Comparison of ENCODE assay signal across 10 cellular contexts in genomic region chr6:85680388-85680787, GRCh38. TPM values are rescaled to one million over a fixed set of nuclear protein-coding genes. Genes with fewer than 3 reads are reported as not detected.
DNase-seq lines count a peak whose midpoint lies in the region; ATAC-seq and TF ChIP-seq lines count a peak whose summit lies in the region.
"Had no signal": no experiment of that assay in that cellular context is flagged by ENCODE, and none has a peak within 500 bp of the region (broad histone marks: within the 10 kb centered on the region; RNA-seq: fewer than 3 reads in every experiment).

No MANE protein-coding gene starts in this region.

- no peak for TF ChIP-seq POLR2A in erythroblast (IDR thresholded peaks at IDR 0.05; ENCODE audit: low read length)

- CTCF ChIA-PET in AG04449 (lab: Yijun Ruan, JAX): no interaction called here

- peak overlapping the region; percentile 88 for H3K4me2 ChIP-seq in GM23338

- peaks cover 27% of the 10 kb centered on the region for H4K20me1 ChIP-seq in GM23338 (replicated peaks; ENCODE audit: insufficient read depth)

- peaks cover 20% of the 10 kb centered on the region for H3K4me1 ChIP-seq in GM23338 (ENCODE audit: insufficient read depth)

- H3K4me3 Mint-ChIP-seq in GM23338: peak overlapping the region; percentile 100

- H3K27ac ChIP-seq in GM23338 (ENCODE audit: low read depth): no peak overlapping the region
- no peak overlapping the region for H3K27ac ChIP-seq in substantia nigra (ENCODE audit: low read depth, low read length, poor library complexity, severe bottlenecking)
- H3K27ac ChIP-seq: coronary artery, right atrium auricular region had no signal

- H3K36me3 ChIP-seq in GM23338 (ENCODE audit: insufficient read depth): peaks cover 33% of the 10 kb centered on the region
- H3K36me3 ChIP-seq: right atrium auricular region had no signal

- peaks cover 16% of the 10 kb centered on the region; the same call in 2 of the 3 replicates for H3K9me3 Mint-ChIP-seq in GM23338

- no peak overlapping the region for H3K27ac Mint-ChIP-seq in GM23338

- no peak overlapping the region for H2AFZ ChIP-seq in GM23338

- H3F3A ChIP-seq in GM23338 (replicated peaks; ENCODE audit: low read depth): peaks cover 32% of the 10 kb centered on the region

- TF ChIP-seq CTCF in AG04449 (IDR thresholded peaks at IDR 0.05; ENCODE audit: insufficient read depth, low read length, missing control alignments) (no peak), GM23338 (conservative IDR thresholded peaks at IDR 0.05; ENCODE audit: low read depth in 2 of 2) (no peak)

- H3K9me2 ChIP-seq in GM23338 (ENCODE audit: insufficient read depth): no peaks in the 10 kb centered on the region

- no peak for DNase-seq in AG04449 (ENCODE audit: low read depth, low spot score)
- DNase-seq in GM23338 (ENCODE audit: low spot score): no peak
- peak; percentile 34 to 43 for DNase-seq in erythroblast (lab: John Stamatoyannopoulos, UW)
- no peak for DNase-seq in foreskin melanocyte
- DNase-seq in substantia nigra (lab: John Stamatoyannopoulos, UW): no peak

- H3K27me3 ChIP-seq in GM23338 (ENCODE audit: insufficient read depth): no peaks in the 10 kb centered on the region
- H3K27me3 ChIP-seq: right atrium auricular region had no signal

- H3K4me3 ChIP-seq in AG04449 (ENCODE audit: low read depth, low read length) (peak overlapping the region; percentile 71), GM23338 (peak overlapping the region; percentile 86)
- H3K4me3 ChIP-seq: coronary artery, right atrium auricular region had no signal

- POLR2A ChIA-PET in AG04449 (lab: Yijun Ruan, JAX): no interaction called here

- peaks cover 43% of the 10 kb centered on the region for H3K36me3 Mint-ChIP-seq in GM23338 (ENCODE audit: low read depth)

- ATAC-seq in GM23338: no peak
- ATAC-seq in HG03565 (IDR thresholded peaks at IDR 0.05; ENCODE audit: unreplicated experiment): no peak
- ATAC-seq in HG03354 (IDR thresholded peaks at IDR 0.05; ENCODE audit: poor library complexity, severe bottlenecking, unreplicated experiment): no peak

- peaks cover 19% of the 10 kb centered on the region for H3K27me3 Mint-ChIP-seq in GM23338 (ENCODE audit: insufficient read depth, low read depth, poor library complexity)

- peaks cover 17% of the 10 kb centered on the region for H3K4me1 Mint-ChIP-seq in GM23338

- H3K79me2 ChIP-seq in GM23338 (replicated peaks; ENCODE audit: insufficient read depth): peaks cover 55% of the 10 kb centered on the region

TF ChIP-seq in GM23338, 12 proteins besides CTCF, POLR2A, EP300 and RAD21:
- TF ChIP-seq POLR2AphosphoS5 (IDR thresholded peaks at IDR 0.05; ENCODE audit: low read depth): no peak
- TF ChIP-seq ZNF331 (CRISPR knock-in tag; IDR thresholded peaks at IDR 0.05; ENCODE audit: low read depth): no peak
- no peak for TF ChIP-seq JUNB (IDR thresholded peaks at IDR 0.05; ENCODE audit: unreplicated experiment)
- no peak for TF ChIP-seq NANOG (IDR thresholded peaks at IDR 0.05; ENCODE audit: borderline replicate concordance)
- TF ChIP-seq ETS1 (IDR thresholded peaks at IDR 0.05): no peak
- no peak for TF ChIP-seq EZH2 (IDR thresholded peaks at IDR 0.05; ENCODE audit: low read depth, unreplicated experiment)
- no peak for TF ChIP-seq EZH2phosphoT487 (IDR thresholded peaks at IDR 0.05; ENCODE audit: unreplicated experiment)
- TF ChIP-seq CREB1 (CRISPR knock-in tag; IDR thresholded peaks at IDR 0.05; ENCODE audit: low read depth): no peak
- TF ChIP-seq ZNF114 (CRISPR knock-in tag; IDR thresholded peaks at IDR 0.05): no peak
- TF ChIP-seq REST (IDR thresholded peaks at IDR 0.05; ENCODE audit: unreplicated experiment): no peak
- TF ChIP-seq STAT1 (IDR thresholded peaks at IDR 0.05; ENCODE audit: unreplicated experiment): no peak

TF ChIP-seq in PFSK-1, 5 proteins besides CTCF, POLR2A, EP300 and RAD21:
- TF ChIP-seq POLR2AphosphoS5 (IDR thresholded peaks at IDR 0.05; ENCODE audit: low read depth, low read length): peak; percentile 35; the same call in 1 of the 2 replicates
- no peak for TF ChIP-seq TAF1 (IDR thresholded peaks at IDR 0.05; ENCODE audit: borderline replicate concordance, insufficient read depth, low read length)
- TF ChIP-seq SIN3A (IDR thresholded peaks at IDR 0.05; ENCODE audit: borderline replicate concordance, insufficient read depth, low read length): no peak
- TF ChIP-seq REST (IDR thresholded peaks at IDR 0.05; ENCODE audit: insufficient read depth in 1 of 2, low read depth in 2 of 2, low read length in 2 of 2): no peak

RNA-seq across cellular contexts. Expression of gene SYNCRIP, which starts 37.7 kb away (rescaled TPM):
- 163 and 169 TPM in 2 replicates for total RNA-seq in GM23338 (2014; rRNA removed; shearing (Covaris generic))
- 149 and 164 TPM in 2 replicates for polyA plus RNA-seq in GM23338 (2016; fragmentation: Nextera tagmentation; extraction: Ambion mirVana)
- 123 TPM for polyA plus RNA-seq in PFSK-1 (2012; ENCODE audit: insufficient read length, low read depth)

Comparison
In these comparisons a context has a peak if more than half of its experiments do, and no peak if none do; other contexts are left out.
1. DNase-seq: peak in erythroblast (2 of 2); none in AG04449 (single experiment), GM23338 (single experiment), foreskin melanocyte (single experiment) and substantia nigra (0 of 49).